ENCODE assay signal across 12 cellular contexts in genomic region chr11:104328514-104328912, GRCh38.
A peak's percentile ranks its signal among the peaks of the same experiment; 100 is the strongest.
DNase-seq lines count a peak whose midpoint lies in the region; ATAC-seq and TF ChIP-seq lines count a peak whose summit lies in the region.
"Had no signal": no experiment of that assay in that cellular context is flagged by ENCODE, and none has a peak within 500 bp of the region (broad histone marks: within the 10 kb centered on the region; RNA-seq: fewer than 3 reads in every experiment).

No MANE protein-coding gene starts in this region.

- no peak overlapping the region for H3K4me3 ChIP-seq in Karpas-422 (ENCODE audit: low read length)
- no peak overlapping the region for H3K4me3 ChIP-seq in neural cell (ENCODE audit: low read length)
- H3K4me3 ChIP-seq: GM23248, HAP-1 had no signal

- H2AFZ ChIP-seq in Karpas-422 (ENCODE audit: low read length) (peak overlapping the region; percentile 2; the same call in 1 of the 2 replicates), neural cell (ENCODE audit: low read depth, low read length) (no peak overlapping the region)
- H2AFZ ChIP-seq: GM23248 had no signal

- H3K27me3 ChIP-seq in Karpas-422 (ENCODE audit: low read length), result no peaks in the 10 kb centered on the region
- H3K27me3 ChIP-seq in neural cell (ENCODE audit: insufficient read depth, low read depth, low read length), result no peaks in the 10 kb centered on the region

- no peaks in the 10 kb centered on the region for H3F3A ChIP-seq in neural cell (ENCODE audit: insufficient read depth, low read length, poor library complexity, severe bottlenecking)

- TF ChIP-seq EP300 in neural cell (conservative IDR thresholded peaks at IDR 0.05; ENCODE audit: poor library complexity, severe bottlenecking), result peak; percentile 17

- no peak for TF ChIP-seq RAD21 in neural cell (conservative IDR thresholded peaks at IDR 0.05)

- no peaks in the 10 kb centered on the region for H3K9me3 ChIP-seq in Karpas-422 (ENCODE audit: low read length)
- H3K9me3 ChIP-seq in neural cell (ENCODE audit: low read length), result no peaks in the 10 kb centered on the region
- H3K9me3 ChIP-seq: Caco-2, HAP-1 had no signal

- H3K9ac ChIP-seq in Karpas-422 (ENCODE audit: low read length) (no peak overlapping the region), neural cell (ENCODE audit: low read length) (no peak overlapping the region)
- H3K9ac ChIP-seq: GM23248 had no signal

- H4K20me1 ChIP-seq in Karpas-422 (ENCODE audit: insufficient read depth, low read depth, low read length) (no peaks in the 10 kb centered on the region), neural cell (ENCODE audit: insufficient read depth) (no peaks in the 10 kb centered on the region)

- peaks cover 7% of the 10 kb centered on the region for H3K4me1 ChIP-seq in Karpas-422 (ENCODE audit: low read length)
- H3K4me1 ChIP-seq: Caco-2, HAP-1 had no signal

- H3K79me2 ChIP-seq in Karpas-422 (ENCODE audit: low read length) (no peaks in the 10 kb centered on the region), neural cell (replicated peaks; ENCODE audit: insufficient read depth, low read length) (no peaks in the 10 kb centered on the region)

- DNase-seq in NCI-H345 (lab: John Stamatoyannopoulos, UW) (peak; percentile 10), NCI-H345 treated with DMSO at 0.1 percent for 48 hours (lab: John Stamatoyannopoulos, UW; ENCODE audit: unreplicated experiment) (no peak), Karpas-422 (no peak)
- DNase-seq: C1 segment of cervical spinal cord; Caco-2; CD4-positive, alpha-beta T cell had no signal

- H3K4me2 ChIP-seq in Karpas-422 (ENCODE audit: low read depth, low read length, poor library complexity, severe bottlenecking) (no peak overlapping the region), neural cell (ENCODE audit: low read length) (no peak overlapping the region)

- no peak overlapping the region for H3K27ac ChIP-seq in Karpas-422 (ENCODE audit: low read length)
- no peak overlapping the region for H3K27ac ChIP-seq in neural cell (ENCODE audit: low read length)
- H3K27ac ChIP-seq: GM23248 had no signal

- ATAC-seq in GM18517 (IDR thresholded peaks at IDR 0.05; ENCODE audit: unreplicated experiment) (no peak), GM21515 (IDR thresholded peaks at IDR 0.05; ENCODE audit: unreplicated experiment) (no peak), GM21786 (IDR thresholded peaks at IDR 0.05; ENCODE audit: unreplicated experiment) (no peak)

- H3K36me3 ChIP-seq in Karpas-422 (ENCODE audit: insufficient read depth, low read length), result no peaks in the 10 kb centered on the region
- H3K36me3 ChIP-seq in neural cell (ENCODE audit: insufficient read depth, low read length), result no peaks in the 10 kb centered on the region
- H3K36me3 ChIP-seq: HAP-1 had no signal

- no peaks in the 10 kb centered on the region for H3K9me2 ChIP-seq in Karpas-422 (replicated peaks; ENCODE audit: insufficient read depth, low read length)
- H3K9me2 ChIP-seq in neural cell (ENCODE audit: insufficient read depth, low read length), result no peaks in the 10 kb centered on the region

- no peak for TF ChIP-seq CTCF in neural cell (IDR thresholded peaks at IDR 0.05; ENCODE audit: poor library complexity, severe bottlenecking)

TF ChIP-seq in neural cell, 6 proteins besides CTCF, POLR2A, EP300 and RAD21:
- TF ChIP-seq SMC3 (conservative IDR thresholded peaks at IDR 0.05; ENCODE audit: poor library complexity), result no peak
- no peak for TF ChIP-seq MXI1 (conservative IDR thresholded peaks at IDR 0.05; ENCODE audit: poor library complexity, severe bottlenecking)
- TF ChIP-seq POLR2AphosphoS5 (IDR thresholded peaks at IDR 0.05), result no peak
- TF ChIP-seq, protein P1, sequence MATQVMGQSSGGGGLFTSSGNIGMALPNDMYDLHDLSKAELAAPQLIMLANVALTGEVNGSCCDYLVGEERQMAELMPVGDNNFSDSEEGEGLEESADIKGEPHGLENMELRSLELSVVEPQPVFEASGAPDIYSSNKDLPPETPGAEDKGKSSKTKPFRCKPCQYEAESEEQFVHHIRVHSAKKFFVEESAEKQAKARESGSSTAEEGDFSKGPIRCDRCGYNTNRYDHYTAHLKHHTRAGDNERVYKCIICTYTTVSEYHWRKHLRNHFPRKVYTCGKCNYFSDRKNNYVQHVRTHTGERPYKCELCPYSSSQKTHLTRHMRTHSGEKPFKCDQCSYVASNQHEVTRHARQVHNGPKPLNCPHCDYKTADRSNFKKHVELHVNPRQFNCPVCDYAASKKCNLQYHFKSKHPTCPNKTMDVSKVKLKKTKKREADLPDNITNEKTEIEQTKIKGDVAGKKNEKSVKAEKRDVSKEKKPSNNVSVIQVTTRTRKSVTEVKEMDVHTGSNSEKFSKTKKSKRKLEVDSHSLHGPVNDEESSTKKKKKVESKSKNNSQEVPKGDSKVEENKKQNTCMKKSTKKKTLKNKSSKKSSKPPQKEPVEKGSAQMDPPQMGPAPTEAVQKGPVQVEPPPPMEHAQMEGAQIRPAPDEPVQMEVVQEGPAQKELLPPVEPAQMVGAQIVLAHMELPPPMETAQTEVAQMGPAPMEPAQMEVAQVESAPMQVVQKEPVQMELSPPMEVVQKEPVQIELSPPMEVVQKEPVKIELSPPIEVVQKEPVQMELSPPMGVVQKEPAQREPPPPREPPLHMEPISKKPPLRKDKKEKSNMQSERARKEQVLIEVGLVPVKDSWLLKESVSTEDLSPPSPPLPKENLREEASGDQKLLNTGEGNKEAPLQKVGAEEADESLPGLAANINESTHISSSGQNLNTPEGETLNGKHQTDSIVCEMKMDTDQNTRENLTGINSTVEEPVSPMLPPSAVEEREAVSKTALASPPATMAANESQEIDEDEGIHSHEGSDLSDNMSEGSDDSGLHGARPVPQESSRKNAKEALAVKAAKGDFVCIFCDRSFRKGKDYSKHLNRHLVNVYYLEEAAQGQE (IDR thresholded peaks at IDR 0.05; ENCODE audit: borderline replicate concordance), result no peak
- TF ChIP-seq EZH2 (IDR thresholded peaks at IDR 0.05; ENCODE audit: borderline replicate concordance, insufficient read depth, low read length, poor library complexity, severe bottlenecking), result no peak
- no peak for TF ChIP-seq TAF1 (IDR thresholded peaks at IDR 0.05; ENCODE audit: low read depth)
